Comparison of ENCODE assay signal across 8 cellular contexts in the genomic region with DNA sequence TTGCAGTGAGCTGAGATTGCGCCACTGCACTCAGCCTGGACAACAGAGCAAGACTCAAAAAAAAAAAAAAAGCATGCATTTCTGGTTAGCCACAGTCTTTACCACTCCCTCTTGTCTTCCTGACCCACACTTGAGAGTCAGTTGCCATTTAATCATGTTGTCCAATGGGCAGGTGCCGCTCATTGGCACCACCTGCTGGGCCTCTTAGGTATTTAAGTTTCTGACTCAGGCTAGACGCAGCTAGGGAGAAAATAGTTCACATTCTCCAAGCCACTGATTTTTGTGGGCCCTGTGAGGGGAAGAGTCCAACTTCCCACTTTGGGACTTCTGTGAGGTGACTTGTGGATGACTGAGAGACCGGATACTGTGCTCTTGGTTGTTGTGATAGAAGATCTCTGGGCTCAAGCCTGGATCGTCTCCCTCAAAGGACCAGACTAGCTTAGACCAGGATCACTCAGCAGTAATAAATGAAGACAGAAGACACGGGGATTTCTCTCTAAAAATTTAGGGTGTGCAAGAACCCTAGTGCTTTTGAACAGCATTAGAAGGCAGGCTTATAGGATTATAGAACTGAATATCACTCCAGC. TPM values are rescaled to one million over a fixed set of nuclear protein-coding genes. Genes with fewer than 3 reads are reported as not detected.
DNase-seq lines count a peak whose midpoint lies in the region; ATAC-seq and TF ChIP-seq lines count a peak whose summit lies in the region.

No MANE protein-coding gene starts in this region.

- TF ChIP-seq CTCF in left lung (IDR thresholded peaks at IDR 0.05) (peak; percentile 11 to 18), ascending aorta (IDR thresholded peaks at IDR 0.05) (no peak), tibial artery (IDR thresholded peaks at IDR 0.05) (no peak)

- CTCF ChIA-PET in CD4-positive, alpha-beta memory T cell (lab: Charles Lee; ENCODE audit: partially characterized antibody), result no interaction called here

- H3K4me1 Mint-ChIP-seq in CD4-positive, alpha-beta memory T cell, result no peaks in the 10 kb centered on the region

- H3K4me1 ChIP-seq in CD4-positive, alpha-beta memory T cell (ENCODE audit: insufficient read depth, low read length), result no peaks in the 10 kb centered on the region
- H3K4me1 ChIP-seq in left lung (no peaks in the 10 kb centered on the region), ascending aorta (no peaks in the 10 kb centered on the region), tibial artery (no peaks in the 10 kb centered on the region)

- H3K36me3 ChIP-seq in CD4-positive, alpha-beta memory T cell (ENCODE audit: insufficient read depth, low read length), result no peaks in the 10 kb centered on the region
- no peaks in the 10 kb centered on the region for H3K36me3 ChIP-seq in left lung
- no peaks in the 10 kb centered on the region for H3K36me3 ChIP-seq in ascending aorta
- H3K36me3 ChIP-seq in tibial artery, result no peaks in the 10 kb centered on the region

- no peaks in the 10 kb centered on the region for H3K27me3 ChIP-seq in CD4-positive, alpha-beta memory T cell (ENCODE audit: insufficient read depth, low read length)
- peaks cover 0 to 25% of the 10 kb centered on the region in 2 donors for H3K27me3 ChIP-seq in left lung
- H3K27me3 ChIP-seq in ascending aorta, result no peaks in the 10 kb centered on the region
- H3K27me3 ChIP-seq in tibial artery, result no peaks in the 10 kb centered on the region

- peak overlapping the region in 1 of 8 donors; percentile 42 for H3K4me3 Mint-ChIP-seq in CD4-positive, alpha-beta memory T cell

- H3K27me3 Mint-ChIP-seq in CD4-positive, alpha-beta memory T cell, result peaks cover 8 to 13% of the 10 kb centered on the region in 2 donors

- H3K9me3 Mint-ChIP-seq in CD4-positive, alpha-beta memory T cell, result peaks cover 0 to 10% (median 5%) of the 10 kb centered on the region in 8 donors

- H3K27ac ChIP-seq in CD4-positive, alpha-beta memory T cell (ENCODE audit: low read depth, low read length), result no peak overlapping the region
- no peak overlapping the region for H3K27ac ChIP-seq in left lung
- no peak overlapping the region for H3K27ac ChIP-seq in ascending aorta
- H3K27ac ChIP-seq in tibial artery, result no peak overlapping the region

- intact Hi-C loops in CD4-positive, alpha-beta memory T cell (cut with micrococcal nuclease), result loop anchor here (2.0 kb wide), 1 partner anchor 34 kb away; no protein-coding TSS in a partner anchor
- intact Hi-C loops in left lung (cut with DNase I), result no loop called here
- intact Hi-C loops in ascending aorta (cut with DNase I), result no loop called here
- intact Hi-C loops in tibial artery (cut with DNase I; ENCODE audit: low total_unique reads), result no loop called here

- peak; percentile 74 for ATAC-seq in GM18867 (IDR thresholded peaks at IDR 0.05; ENCODE audit: unreplicated experiment)
- peak; percentile 23 for ATAC-seq in left lung

- POLR2A ChIA-PET in CD4-positive, alpha-beta memory T cell (lab: Charles Lee; ENCODE audit: partially characterized antibody), result no interaction called here

- no peak overlapping the region for H3K27ac Mint-ChIP-seq in CD4-positive, alpha-beta memory T cell

- no peak overlapping the region for H3K4me3 ChIP-seq in CD4-positive, alpha-beta memory T cell (ENCODE audit: low read length in 2 of 2)
- H3K4me3 ChIP-seq in left lung (no peak overlapping the region), ascending aorta (no peak overlapping the region), tibial artery (no peak overlapping the region)

- no peaks in the 10 kb centered on the region for H3K9me3 ChIP-seq in CD4-positive, alpha-beta memory T cell (ENCODE audit: control insufficient read depth in 1 of 2, low read length in 2 of 2)
- H3K9me3 ChIP-seq in left lung (peaks cover 0 to 6% of the 10 kb centered on the region in 2 donors), ascending aorta (no peaks in the 10 kb centered on the region), tibial artery (no peaks in the 10 kb centered on the region)

- no peaks in the 10 kb centered on the region for H3K36me3 Mint-ChIP-seq in CD4-positive, alpha-beta memory T cell

- peak in 4 of 5 donors; percentile 3 to 10 (median 6) for DNase-seq in CD4-positive, alpha-beta memory T cell
- DNase-seq in HT-29 (ENCODE audit: low spot score) (peak; percentile 50), left lung (no peak), NCI-H2107 treated with DMSO at 0.1 percent for 48 hours (lab: John Stamatoyannopoulos, UW; ENCODE audit: unreplicated experiment) (no peak), ascending aorta (ENCODE audit: low spot score in 2 of 2) (no peak), tibial artery (no peak)
- DNase-seq in activated CD4-positive, alpha-beta T cell treated with anti-CD3 and anti-CD28 coated beads, Interleukin-2, amount 50 U/mL, for 48 hours, result peak; percentile 49 to 55

RNA-seq across cellular contexts. Expression of a gene that starts 26.8 kb away (rescaled TPM):
- under 1 TPM in 1 of 2 experiments, not detected in 1; 0.06 TPM for total RNA-seq in CD4-positive, alpha-beta memory T cell
- polyA plus RNA-seq in CD4-positive, alpha-beta memory T cell, result under 1 TPM in 1 of 2 donors, not detected in 1; 0.21 TPM
- not detected in 2 replicates for total RNA-seq in HT-29 (2014; rRNA removed; shearing (Covaris generic))
- not detected for total RNA-seq in left lung
- total RNA-seq in ascending aorta, result not detected

Comparison
In these comparisons a context has a peak if more than half of its experiments do, and no peak if none do; other contexts are left out.
1. DNase-seq: peak in CD4-positive, alpha-beta memory T cell (4 of 5), HT-29 (single experiment) and activated CD4-positive, alpha-beta T cell treated with anti-CD3 and anti-CD28 coated beads, Interleukin-2, amount 50 U/mL, for 48 hours (2 of 2); none in left lung (0 of 2), NCI-H2107 treated with DMSO at 0.1 percent for 48 hours (single experiment), ascending aorta (0 of 2) and tibial artery (0 of 2).
2. CTCF ChIP-seq: peak in left lung (2 of 2); none in ascending aorta (0 of 3) and tibial artery (0 of 2).